In genomic region chr12:28130625-28131598, GRCh38 we compare ENCODE assay signal across 11 cellular contexts. TPM values are rescaled to one million over a fixed set of nuclear protein-coding genes. Genes with fewer than 3 reads are reported as not detected.
DNase-seq lines count a peak whose midpoint lies in the region; ATAC-seq and TF ChIP-seq lines count a peak whose summit lies in the region.
"Had no signal": no experiment of that assay in that cellular context is flagged by ENCODE, and none has a peak within 500 bp of the region (broad histone marks: within the 10 kb centered on the region; RNA-seq: fewer than 3 reads in every experiment).

No MANE protein-coding gene starts in this region.

- WGBS in gastroesophageal sphincter (ENCODE audit: low coverage in 1 of 2), 2 donors, result 13 to 49% methylated on average over 9 to 10 of the region's 10 CpGs

- intact Hi-C loops in dorsolateral prefrontal cortex (cut with DNase I), result no loop called here

- ATAC-seq in gastroesophageal sphincter, result peak; percentile 55
- no peak for ATAC-seq in GM18868 (IDR thresholded peaks at IDR 0.05; ENCODE audit: unreplicated experiment)

- H3K27ac Mint-ChIP-seq in nephron progenitor cell, result no peak overlapping the region
- H3K27ac Mint-ChIP-seq: H9 had no signal

- TF ChIP-seq EP300 in gastroesophageal sphincter (IDR thresholded peaks at IDR 0.05), result no peak

- H3K27me3 ChIP-seq in gastroesophageal sphincter, result no peaks in the 10 kb centered on the region
- H3K27me3 ChIP-seq in dorsolateral prefrontal cortex, result no peaks in the 10 kb centered on the region

- DNase-seq in stimulated activated CD4-positive, alpha-beta T cell treated with anti-CD3 and anti-CD28 coated beads, Interleukin-4, amount 100 ng/mL, for 24 hours, result peak; percentile 11
- no peak for DNase-seq in stimulated activated CD4-positive, alpha-beta T cell treated with anti-CD3 and anti-CD28 coated beads, Interleukin-12 subunit alpha, Interleukin-12 subunit beta, amount 100 ng/mL, for 4 hours
- DNase-seq in T1000 (lab: John Stamatoyannopoulos, UW) (peak; percentile 79), dorsolateral prefrontal cortex (no peak), nephron progenitor cell (no peak), NCI-H510A (lab: John Stamatoyannopoulos, UW) (no peak)
- DNase-seq: foreskin melanocyte, H9, NCI-H187 had no signal

- no peaks in the 10 kb centered on the region for H3K36me3 ChIP-seq in gastroesophageal sphincter

- H3K9me3 ChIP-seq in gastroesophageal sphincter, result no peaks in the 10 kb centered on the region

- H3K4me3 ChIP-seq in gastroesophageal sphincter (no peak overlapping the region), dorsolateral prefrontal cortex (no peak overlapping the region)

- TF ChIP-seq POLR2A in gastroesophageal sphincter (IDR thresholded peaks at IDR 0.05), result no peak

- H3K4me1 Mint-ChIP-seq in nephron progenitor cell, result no peaks in the 10 kb centered on the region

- no peaks in the 10 kb centered on the region for H3K9me3 Mint-ChIP-seq in nephron progenitor cell
- H3K9me3 Mint-ChIP-seq: H9 had no signal

- H3K27ac ChIP-seq in gastroesophageal sphincter (peak overlapping the region; percentile 5 to 38 (median 24)), dorsolateral prefrontal cortex (no peak overlapping the region)

- H3K4me3 Mint-ChIP-seq in nephron progenitor cell, result no peak overlapping the region
- H3K4me3 Mint-ChIP-seq: H9 had no signal

- H3K4me1 ChIP-seq in gastroesophageal sphincter, result peaks cover 5 to 10% (median 8%) of the 10 kb centered on the region in 3 donors

- no peaks in the 10 kb centered on the region for H3K36me3 Mint-ChIP-seq in nephron progenitor cell (ENCODE audit: low read depth)

- H3K27me3 Mint-ChIP-seq in nephron progenitor cell (ENCODE audit: low read depth, poor library complexity), result peaks cover 5% of the 10 kb centered on the region

- no peak for TF ChIP-seq CTCF in gastroesophageal sphincter (IDR thresholded peaks at IDR 0.05)
- no peak for TF ChIP-seq CTCF in dorsolateral prefrontal cortex (IDR thresholded peaks at IDR 0.05 in 54 of 56, conservative IDR thresholded peaks at IDR 0.05 in 2 of 56; ENCODE audit: low read depth in 1 of 56, partially characterized antibody in 56 of 56)
- no peak for TF ChIP-seq CTCF in nephron progenitor cell (IDR thresholded peaks at IDR 0.05)

RNA-seq across cellular contexts. Expression of gene CCDC91, which starts 59.3 kb away (rescaled TPM):
- total RNA-seq in gastroesophageal sphincter (10 to 100 TPM; 53.1 to 93.4 (median 64.0) TPM), dorsolateral prefrontal cortex (10 to 100 TPM; 39.3 to 84.4 (median 63.9) TPM)

Comparison
In these comparisons a context has a peak if more than half of its experiments do, and no peak if none do; other contexts are left out.
1. DNase-seq: peak in stimulated activated CD4-positive, alpha-beta T cell treated with anti-CD3 and anti-CD28 coated beads, Interleukin-4, amount 100 ng/mL, for 24 hours (single experiment) and T1000 (single experiment); none in stimulated activated CD4-positive, alpha-beta T cell treated with anti-CD3 and anti-CD28 coated beads, Interleukin-12 subunit alpha, Interleukin-12 subunit beta, amount 100 ng/mL, for 4 hours (single experiment), dorsolateral prefrontal cortex (0 of 10), nephron progenitor cell (single experiment) and NCI-H510A (single experiment).
2. H3K27ac ChIP-seq: peak in gastroesophageal sphincter (4 of 4); none in dorsolateral prefrontal cortex (0 of 59).